8 cellular contexts compared by ENCODE assay signal in the genomic region with DNA sequence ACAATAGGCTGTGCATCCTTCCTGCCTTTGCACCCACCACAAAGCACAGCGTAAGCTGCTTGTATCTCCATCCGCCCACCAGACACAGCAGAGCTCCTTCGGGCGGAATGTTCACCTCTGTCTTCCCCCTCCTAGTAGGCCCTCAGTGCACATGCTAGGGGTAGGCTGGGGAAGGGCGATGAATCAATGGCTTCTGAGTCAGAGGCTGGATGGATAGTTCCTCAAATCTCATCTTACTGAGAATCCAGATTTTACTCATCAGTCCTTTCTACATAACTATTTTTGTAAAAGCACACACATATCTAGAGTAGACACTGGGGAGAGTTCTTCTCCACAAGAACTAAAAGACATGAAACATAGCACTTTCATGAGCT.
DNase-seq lines count a peak whose midpoint lies in the region; ATAC-seq, FAIRE-seq and TF ChIP-seq lines count a peak whose summit lies in the region.

No MANE protein-coding gene starts in this region.

- peak; percentile 96 for ATAC-seq in GM19452 (IDR thresholded peaks at IDR 0.05; ENCODE audit: unreplicated experiment)
- ATAC-seq in HG03439 (IDR thresholded peaks at IDR 0.05; ENCODE audit: unreplicated experiment), result peak; percentile 94

- no peak for FAIRE-seq in bronchial epithelial cell (lab: Jason Lieb, UNC)

- no peak overlapping the region for H3K4me3 ChIP-seq in bronchial epithelial cell (ENCODE audit: low read depth, low read length)

- no peaks in the 10 kb centered on the region for H3K36me3 ChIP-seq in bronchial epithelial cell (ENCODE audit: control insufficient read depth, insufficient read depth, low read length)

- H3K27me3 ChIP-seq in bronchial epithelial cell (ENCODE audit: control insufficient read depth, insufficient read depth, low read length), result no peaks in the 10 kb centered on the region

- no peak for TF ChIP-seq CTCF in bronchial epithelial cell (IDR thresholded peaks at IDR 0.05; ENCODE audit: insufficient read depth, low read length, severe bottlenecking)

- DNase-seq in Daoy (ENCODE audit: low read depth) (peak; percentile 45), bronchial epithelial cell (ENCODE audit: low read depth) (peak; percentile 69), NCI-H2171 treated with DMSO at 0.1 percent for 48 hours (lab: John Stamatoyannopoulos, UW) (no peak), GF-D8 (lab: John Stamatoyannopoulos, UW) (no peak), NCI-H187 (lab: John Stamatoyannopoulos, UW) (no peak)
- peak; percentile 74 for DNase-seq in stimulated activated CD8-positive, alpha-beta memory T cell treated with anti-CD3 and anti-CD28 coated beads, Interleukin-4, amount 100 ng/mL, for 48 hours

Comparison
In these comparisons a context has a peak if more than half of its experiments do, and no peak if none do; other contexts are left out.
1. DNase-seq: peak in Daoy (single experiment), bronchial epithelial cell (single experiment) and stimulated activated CD8-positive, alpha-beta memory T cell treated with anti-CD3 and anti-CD28 coated beads, Interleukin-4, amount 100 ng/mL, for 48 hours (single experiment); none in NCI-H2171 treated with DMSO at 0.1 percent for 48 hours (single experiment), GF-D8 (single experiment) and NCI-H187 (0 of 2).